In genomic region chr7:51046482-51046881, GRCh38 we compare ENCODE assay signal across 23 cellular contexts.
"Had no signal": no experiment of that assay in that cellular context is flagged by ENCODE, and none has a peak within 500 bp of the region (broad histone marks: within the 10 kb centered on the region; RNA-seq: fewer than 3 reads in every experiment).

No MANE protein-coding gene starts in this region.

- H3K9me3 Mint-ChIP-seq: activated CD4-positive, alpha-beta memory T cell treated with anti-CD3 and anti-CD28 coated beads, Interleukin-2, amount 10 ng/mL, durations not matched to agents 7 days and 5 days; activated CD4-positive, alpha-beta T cell treated with anti-CD3 and anti-CD28 coated beads, Interleukin-2, amount 10 ng/mL, durations not matched to agents 7 days and 5 days; activated naive CD4-positive, alpha-beta T cell treated with anti-CD3 and anti-CD28 coated beads, Interleukin-2, amount 50 U/mL, for 24 hours; activated naive CD8-positive, alpha-beta T cell treated with anti-CD3 and anti-CD28 coated beads, Interleukin-2, amount 50 U/mL, for 24 hours; activated T-cell treated with anti-CD3 and anti-CD28 coated beads, Interleukin-2, amount 50 U/mL, for 24 hours; activated T-helper 17 cell treated with anti-CD3 and anti-CD28 coated beads, Interleukin-2, amount 50 U/mL, for 72 hours; effector memory CD8-positive, alpha-beta T cell; nephron had no signal

- H3K27me3 ChIP-seq: colonic mucosa, esophagus muscularis mucosa, right lobe of liver, tibial nerve had no signal

- H3K36me3 Mint-ChIP-seq: activated naive CD4-positive, alpha-beta T cell treated with anti-CD3 and anti-CD28 coated beads, Interleukin-2, amount 50 U/mL, for 24 hours had no signal

- ATAC-seq: activated naive CD8-positive, alpha-beta T cell treated with anti-CD3 and anti-CD28 coated beads, Interleukin-2, amount 50 U/mL, for 24 hours; activated T-helper 17 cell treated with anti-CD3 and anti-CD28 coated beads, Interleukin-2, amount 50 U/mL, for 72 hours; effector memory CD8-positive, alpha-beta T cell; left ventricle myocardium superior had no signal

- H3K27me3 Mint-ChIP-seq: activated naive CD8-positive, alpha-beta T cell treated with anti-CD3 and anti-CD28 coated beads, Interleukin-2, amount 50 U/mL, for 24 hours had no signal

- H3K4me3 ChIP-seq: colonic mucosa, esophagus muscularis mucosa, right lobe of liver, tibial nerve had no signal

- FAIRE-seq: islet of Langerhans had no signal

- H3K4me3 Mint-ChIP-seq: activated CD4-positive, alpha-beta memory T cell treated with anti-CD3 and anti-CD28 coated beads, Interleukin-2, amount 10 ng/mL, durations not matched to agents 7 days and 5 days; activated CD4-positive, alpha-beta T cell treated with anti-CD3 and anti-CD28 coated beads, Interleukin-2, amount 10 ng/mL, durations not matched to agents 7 days and 5 days; activated naive CD4-positive, alpha-beta T cell treated with anti-CD3 and anti-CD28 coated beads, Interleukin-2, amount 50 U/mL, for 24 hours; activated naive CD8-positive, alpha-beta T cell treated with anti-CD3 and anti-CD28 coated beads, Interleukin-2, amount 50 U/mL, for 24 hours; activated T-cell treated with anti-CD3 and anti-CD28 coated beads, Interleukin-2, amount 50 U/mL, for 24 hours; activated T-helper 17 cell treated with anti-CD3 and anti-CD28 coated beads, Interleukin-2, amount 50 U/mL, for 72 hours; effector memory CD8-positive, alpha-beta T cell; nephron had no signal

- H3K4me1 ChIP-seq: colonic mucosa, foreskin keratinocyte, right lobe of liver had no signal

- DNase-seq: activated CD4-positive, alpha-beta memory T cell treated with anti-CD3 and anti-CD28 coated beads, Interleukin-2, amount 10 ng/mL, durations not matched to agents 7 days and 5 days; activated CD4-positive, alpha-beta T cell treated with anti-CD3 and anti-CD28 coated beads for 1 hour; activated CD4-positive, alpha-beta T cell treated with anti-CD3 and anti-CD28 coated beads, Interleukin-2, amount 10 ng/mL, durations not matched to agents 7 days and 5 days; activated CD8-positive, alpha-beta memory T cell treated with anti-CD3 and anti-CD28 coated beads, Interleukin-2, amount 50 U/mL, for 48 hours; activated gamma-delta T cell treated with Interleukin-2 at 50 U/mL for 16 hours; activated naive CD8-positive, alpha-beta T cell treated with anti-CD3 and anti-CD28 coated beads, Interleukin-2, amount 50 U/mL, for 24 hours; activated T-cell treated with anti-CD3 and anti-CD28 coated beads, Interleukin-2, amount 50 U/mL, for 24 hours; cerebellar nuclear complex; effector memory CD8-positive, alpha-beta T cell; left cardiac atrium; left ventricle myocardium superior; right lobe of liver; stimulated activated CD4-positive, alpha-beta T cell treated with anti-CD3 and anti-CD28 coated beads, Interleukin-2, amount 100 ng/mL, for 48 hours; stimulated activated naive CD4-positive, alpha-beta T cell treated with Interleukin-2 at 50 U/mL for 16 hours; T-helper 2 cell had no signal

- H3K4me1 Mint-ChIP-seq: activated CD4-positive, alpha-beta memory T cell treated with anti-CD3 and anti-CD28 coated beads, Interleukin-2, amount 10 ng/mL, durations not matched to agents 7 days and 5 days; activated CD4-positive, alpha-beta T cell treated with anti-CD3 and anti-CD28 coated beads, Interleukin-2, amount 10 ng/mL, durations not matched to agents 7 days and 5 days; activated naive CD4-positive, alpha-beta T cell treated with anti-CD3 and anti-CD28 coated beads, Interleukin-2, amount 50 U/mL, for 24 hours; activated naive CD8-positive, alpha-beta T cell treated with anti-CD3 and anti-CD28 coated beads, Interleukin-2, amount 50 U/mL, for 24 hours; activated T-helper 17 cell treated with anti-CD3 and anti-CD28 coated beads, Interleukin-2, amount 50 U/mL, for 72 hours; nephron had no signal

- H3K27ac ChIP-seq: colonic mucosa, esophagus muscularis mucosa, foreskin keratinocyte, right lobe of liver, tibial nerve had no signal

- H3K36me3 ChIP-seq: colonic mucosa, esophagus muscularis mucosa, tibial nerve had no signal

- H3K9me3 ChIP-seq: colonic mucosa, esophagus muscularis mucosa, right lobe of liver, tibial nerve had no signal
